In the genomic region with DNA sequence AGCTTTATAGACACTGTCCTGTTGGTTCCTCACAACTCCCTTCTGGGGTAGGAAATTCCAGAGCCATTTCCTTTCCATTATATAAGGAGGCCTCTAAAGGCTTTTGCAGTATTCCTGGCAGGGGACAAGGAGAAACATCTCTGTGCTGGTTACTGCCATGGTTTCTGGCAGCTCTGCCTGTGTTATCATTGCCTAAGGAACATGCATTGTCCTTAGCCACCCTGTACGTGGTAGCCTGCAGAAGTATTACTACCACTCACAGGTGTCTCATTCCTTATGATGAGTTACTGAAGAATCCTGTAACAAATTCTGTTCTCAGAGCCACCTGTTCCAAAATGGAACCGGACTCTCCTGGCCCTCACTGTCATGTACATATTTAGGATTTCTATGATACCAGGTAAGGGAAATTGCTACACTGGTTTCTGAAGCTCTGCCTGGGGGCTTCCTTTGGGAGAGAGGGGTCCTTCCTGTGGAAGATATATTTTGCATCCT, we compare ENCODE assay signal across 1 cellular context.
TF ChIP-seq lines count a peak whose summit lies in the region.

No MANE protein-coding gene starts in this region.

TF ChIP-seq in A549, 52 proteins besides CTCF, POLR2A, EP300 and RAD21 (continued from another document):
- TF ChIP-seq REST (IDR thresholded peaks at IDR 0.05): no peak
- no peak for TF ChIP-seq SMC3 (IDR thresholded peaks at IDR 0.05)
- TF ChIP-seq HDAC2 (IDR thresholded peaks at IDR 0.05): no peak
- TF ChIP-seq RNF2 (IDR thresholded peaks at IDR 0.05; ENCODE audit: borderline replicate concordance, low read depth): no peak
- no peak for TF ChIP-seq CEBPB (IDR thresholded peaks at IDR 0.05)
TF ChIP-seq in A549: peak in this region for 0.
